Comparison of ENCODE assay signal across 1 cellular context in genomic region chr7:76072243-76073148, GRCh38.
TF ChIP-seq lines count a peak whose summit lies in the region.

No MANE protein-coding gene starts in this region.

TF ChIP-seq in WTC11, 78 proteins besides CTCF, POLR2A, EP300 and RAD21 (continued from another document):
- TF ChIP-seq ZBTB43 (CRISPR knock-in tag; IDR thresholded peaks at IDR 0.05), result no peak
- no peak for TF ChIP-seq PREB (CRISPR knock-in tag; IDR thresholded peaks at IDR 0.05; ENCODE audit: borderline replicate concordance)
- TF ChIP-seq PRRX2 (CRISPR knock-in tag; IDR thresholded peaks at IDR 0.05), result no peak
- no peak for TF ChIP-seq HMGA2 (CRISPR knock-in tag; IDR thresholded peaks at IDR 0.05)
- no peak for TF ChIP-seq ZNF512 (CRISPR knock-in tag; IDR thresholded peaks at IDR 0.05; ENCODE audit: borderline replicate concordance)
- TF ChIP-seq FOXK1 (CRISPR knock-in tag; IDR thresholded peaks at IDR 0.05), result no peak
- no peak for TF ChIP-seq JUN (CRISPR knock-in tag; IDR thresholded peaks at IDR 0.05)
- TF ChIP-seq, protein P1, sequence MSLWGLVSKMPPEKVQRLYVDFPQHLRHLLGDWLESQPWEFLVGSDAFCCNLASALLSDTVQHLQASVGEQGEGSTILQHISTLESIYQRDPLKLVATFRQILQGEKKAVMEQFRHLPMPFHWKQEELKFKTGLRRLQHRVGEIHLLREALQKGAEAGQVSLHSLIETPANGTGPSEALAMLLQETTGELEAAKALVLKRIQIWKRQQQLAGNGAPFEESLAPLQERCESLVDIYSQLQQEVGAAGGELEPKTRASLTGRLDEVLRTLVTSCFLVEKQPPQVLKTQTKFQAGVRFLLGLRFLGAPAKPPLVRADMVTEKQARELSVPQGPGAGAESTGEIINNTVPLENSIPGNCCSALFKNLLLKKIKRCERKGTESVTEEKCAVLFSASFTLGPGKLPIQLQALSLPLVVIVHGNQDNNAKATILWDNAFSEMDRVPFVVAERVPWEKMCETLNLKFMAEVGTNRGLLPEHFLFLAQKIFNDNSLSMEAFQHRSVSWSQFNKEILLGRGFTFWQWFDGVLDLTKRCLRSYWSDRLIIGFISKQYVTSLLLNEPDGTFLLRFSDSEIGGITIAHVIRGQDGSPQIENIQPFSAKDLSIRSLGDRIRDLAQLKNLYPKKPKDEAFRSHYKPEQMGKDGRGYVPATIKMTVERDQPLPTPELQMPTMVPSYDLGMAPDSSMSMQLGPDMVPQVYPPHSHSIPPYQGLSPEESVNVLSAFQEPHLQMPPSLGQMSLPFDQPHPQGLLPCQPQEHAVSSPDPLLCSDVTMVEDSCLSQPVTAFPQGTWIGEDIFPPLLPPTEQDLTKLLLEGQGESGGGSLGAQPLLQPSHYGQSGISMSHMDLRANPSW (CRISPR knock-in tag; conservative IDR thresholded peaks at IDR 0.05; ENCODE audit: low read depth), result no peak
- TF ChIP-seq ESRRA (CRISPR knock-in tag; IDR thresholded peaks at IDR 0.05; ENCODE audit: borderline replicate concordance), result no peak
- TF ChIP-seq ZNF425 (CRISPR knock-in tag; conservative IDR thresholded peaks at IDR 0.05), result no peak
- no peak for TF ChIP-seq USF1 (CRISPR knock-in tag; IDR thresholded peaks at IDR 0.05)
- no peak for TF ChIP-seq RELA (CRISPR knock-in tag; IDR thresholded peaks at IDR 0.05; ENCODE audit: borderline replicate concordance)
